13 cellular contexts compared by ENCODE assay signal in the genomic region with DNA sequence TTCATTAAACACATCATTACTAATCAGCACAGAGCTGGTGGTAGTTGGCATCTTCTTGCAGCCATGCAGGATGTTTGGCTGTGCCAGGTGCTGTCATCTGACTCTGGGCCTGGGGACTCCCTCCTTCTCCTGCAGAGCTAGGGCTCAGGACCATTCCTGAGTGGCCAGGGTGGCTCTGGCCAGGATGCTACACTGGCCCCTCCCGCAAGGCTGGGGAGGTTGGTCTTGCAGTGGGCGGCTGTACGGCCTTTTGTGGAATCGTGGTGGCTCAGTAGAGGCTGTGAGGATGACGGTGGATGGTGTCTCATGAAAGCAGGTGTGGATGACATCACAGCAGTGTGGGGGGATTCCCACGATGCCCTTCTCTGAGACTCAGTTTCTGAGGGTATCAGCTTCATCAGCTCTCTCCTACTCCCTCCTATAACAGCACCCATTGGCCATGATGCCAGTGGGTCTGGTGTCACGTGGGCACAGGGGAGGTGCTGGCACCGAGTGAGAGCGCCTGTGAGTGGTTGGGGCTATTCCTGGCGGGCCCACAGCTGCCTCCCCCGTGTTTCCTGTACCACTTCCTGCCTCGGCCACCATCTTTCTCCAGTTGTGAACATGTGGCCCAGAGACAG.
DNase-seq lines count a peak whose midpoint lies in the region; ATAC-seq and TF ChIP-seq lines count a peak whose summit lies in the region.
"Had no signal": no experiment of that assay in that cellular context is flagged by ENCODE, and none has a peak within 500 bp of the region (broad histone marks: within the 10 kb centered on the region; RNA-seq: fewer than 3 reads in every experiment).

No MANE protein-coding gene starts in this region.

- H3K9me3 Mint-ChIP-seq in activated CD8-positive, alpha-beta T cell treated with anti-CD3 and anti-CD28 coated beads for 36 hours: peaks cover 3% of the 10 kb centered on the region
- H3K9me3 Mint-ChIP-seq: activated B cell treated with CpG ODN at 0.5 μM for 24 hours, GM23338 had no signal

- H3K4me1 Mint-ChIP-seq in activated CD8-positive, alpha-beta T cell treated with anti-CD3 and anti-CD28 coated beads for 36 hours (ENCODE audit: low read depth): peaks cover 55% of the 10 kb centered on the region
- H3K4me1 Mint-ChIP-seq: activated B cell treated with CpG ODN at 0.5 μM for 24 hours, GM23338 had no signal

- WGBS in esophagus squamous epithelium, 2 donors: 67 to 89% methylated on average over 8 to 10 of the region's 12 CpGs

- intact Hi-C loops in activated CD8-positive, alpha-beta T cell treated with anti-CD3 and anti-CD28 coated beads for 36 hours (cut with micrococcal nuclease): no loop called here
- intact Hi-C loops in esophagus squamous epithelium (cut with DNase I): no loop called here

- peaks cover 4% of the 10 kb centered on the region for H3K36me3 Mint-ChIP-seq in activated CD8-positive, alpha-beta T cell treated with anti-CD3 and anti-CD28 coated beads for 36 hours (ENCODE audit: low read depth)

- ATAC-seq in activated CD8-positive, alpha-beta T cell treated with anti-CD3 and anti-CD28 coated beads for 36 hours: peak; percentile 83
- ATAC-seq in HG02798 (IDR thresholded peaks at IDR 0.05; ENCODE audit: poor library complexity, unreplicated experiment): no peak
- no peak for ATAC-seq in GM19023 (IDR thresholded peaks at IDR 0.05; ENCODE audit: unreplicated experiment)
- ATAC-seq: GM23338, Panc1 had no signal

- no peak overlapping the region for H3K4me3 ChIP-seq in coronary artery
- H3K4me3 ChIP-seq in esophagus squamous epithelium: no peak overlapping the region
- H3K4me3 ChIP-seq: GM23338 had no signal

- H3K36me3 ChIP-seq in esophagus squamous epithelium: no peaks in the 10 kb centered on the region

- peaks cover 0 to 26% (median 0%) of the 10 kb centered on the region in 3 donors for H3K4me1 ChIP-seq in esophagus squamous epithelium

- H3K27ac ChIP-seq in coronary artery (no peak overlapping the region), esophagus squamous epithelium (no peak overlapping the region)

- H3K27ac Mint-ChIP-seq in activated CD8-positive, alpha-beta T cell treated with anti-CD3 and anti-CD28 coated beads for 36 hours: peak overlapping the region; percentile 82
- H3K27ac Mint-ChIP-seq: activated B cell treated with CpG ODN at 0.5 μM for 24 hours, GM23338 had no signal

- no peak for TF ChIP-seq CTCF in activated CD8-positive, alpha-beta T cell treated with anti-CD3 and anti-CD28 coated beads for 36 hours (IDR thresholded peaks at IDR 0.05)
- TF ChIP-seq CTCF in coronary artery (IDR thresholded peaks at IDR 0.05) (no peak), esophagus squamous epithelium (IDR thresholded peaks at IDR 0.05) (no peak)

- H3K9me3 ChIP-seq in esophagus squamous epithelium: no peaks in the 10 kb centered on the region

- POLR2A ChIA-PET in activated CD8-positive, alpha-beta T cell treated with anti-CD3 and anti-CD28 coated beads for 36 hours (lab: Charles Lee): interaction anchor here (0.7 kb wide), 1 partner anchor 130 kb away, joined by 3 read pairs; no protein-coding TSS in a partner anchor

- TF ChIP-seq POLR2A in esophagus squamous epithelium (IDR thresholded peaks at IDR 0.05): no peak

- CTCF ChIA-PET in activated CD8-positive, alpha-beta T cell treated with anti-CD3 and anti-CD28 coated beads for 36 hours (lab: Charles Lee): no interaction called here

- H3K27me3 ChIP-seq in esophagus squamous epithelium: peaks cover 0 to 17% (median 0%) of the 10 kb centered on the region in 4 donors

- H3K4me3 Mint-ChIP-seq in activated CD8-positive, alpha-beta T cell treated with anti-CD3 and anti-CD28 coated beads for 36 hours: no peak overlapping the region
- H3K4me3 Mint-ChIP-seq: activated B cell treated with CpG ODN at 0.5 μM for 24 hours, GM23338 had no signal

- peaks cover 21% of the 10 kb centered on the region for H3K27me3 Mint-ChIP-seq in activated CD8-positive, alpha-beta T cell treated with anti-CD3 and anti-CD28 coated beads for 36 hours

- DNase-seq in KBM-7 (peak; percentile 14), coronary artery (ENCODE audit: low spot score) (peak; percentile 61), SW480 (ENCODE audit: low spot score) (no peak), esophagus squamous epithelium (lab: John Stamatoyannopoulos, UW) (no peak)
- peak; percentile 93 for DNase-seq in activated CD8-positive, alpha-beta T cell treated with anti-CD3 and anti-CD28 coated beads for 36 hours
- DNase-seq in stimulated activated CD4-positive, alpha-beta T cell treated with anti-CD3 and anti-CD28 coated beads, TNF-alpha, amount 100 ng/mL, for 48 hours (ENCODE audit: low read depth in 3 of 3): peak; percentile 15 to 72 (median 55)
- DNase-seq: activated B cell treated with CpG ODN at 0.5 μM for 24 hours, hippocampal formation, NCI-H1694 treated with DMSO at 0.1 percent for 48 hours had no signal

- in situ Hi-C loops in KBM-7 (cut with MboI; ENCODE audit: low pct_unique_long_range_greater_than_20kb, low sequenced_read_pairs): no loop called here

Comparison
In these comparisons a context has a peak if more than half of its experiments do, and no peak if none do; other contexts are left out.
1. DNase-seq: peak in KBM-7 (single experiment), activated CD8-positive, alpha-beta T cell treated with anti-CD3 and anti-CD28 coated beads for 36 hours (single experiment), coronary artery (single experiment) and stimulated activated CD4-positive, alpha-beta T cell treated with anti-CD3 and anti-CD28 coated beads, TNF-alpha, amount 100 ng/mL, for 48 hours (3 of 3); none in SW480 (single experiment) and esophagus squamous epithelium (single experiment).